In genomic region chr7:77121860-77122681, GRCh38 we compare ENCODE assay signal across 8 cellular contexts. TPM values are rescaled to one million over a fixed set of nuclear protein-coding genes. Genes with fewer than 3 reads are reported as not detected.
DNase-seq lines count a peak whose midpoint lies in the region; ATAC-seq, FAIRE-seq and TF ChIP-seq lines count a peak whose summit lies in the region.
"Not testable (repeated sequence)": the region's sequence is repeated elsewhere in the genome, so short reads cannot be mapped to it uniquely, and the experiment has no call there.

Gene CCDC146 (plus strand): TSS chr7:77122615. CDS start chr7:77167669, 45,054 bp downstream.

- not testable (repeated sequence) for H3K27me3 Mint-ChIP-seq in chondrocyte (ENCODE audit: low read depth)

- FAIRE-seq in keratinocyte (lab: Jason Lieb, UNC) = peak; percentile 73

- H4K20me1 ChIP-seq in keratinocyte (ENCODE audit: control insufficient read depth, extremely low read depth, insufficient read depth, low read length) = not testable (repeated sequence)

- ATAC-seq in HG03442 (IDR thresholded peaks at IDR 0.05; ENCODE audit: unreplicated experiment) = peak; percentile 98

- H3K4me3 ChIP-seq in keratinocyte (ENCODE audit: control insufficient read depth in 2 of 3, extremely low read depth in 1 of 3, insufficient read depth in 2 of 3, low read depth in 1 of 3, low read length in 3 of 3) = peak within 1 kb of the TSS; percentile 57 to 66 (median 66)

- dilution Hi-C loops in keratinocyte (cut with MboI; ENCODE audit: extremely low pct_ligation_motif_present, low sequenced_read_pairs) = not testable (repeated sequence)

- peak within 1 kb of the TSS; percentile 79 for H2AFZ ChIP-seq in keratinocyte (ENCODE audit: control insufficient read depth, low read length)

- not testable (repeated sequence) for H3K4me1 ChIP-seq in keratinocyte (ENCODE audit: control insufficient read depth, extremely low read depth, insufficient read depth, low read length)

- H3K27ac ChIP-seq in keratinocyte (ENCODE audit: control insufficient read depth, insufficient read depth, low read length) = peak within 1 kb of the TSS; percentile 74

- H3K36me3 ChIP-seq in keratinocyte (ENCODE audit: control insufficient read depth in 2 of 2, extremely low read depth in 1 of 2, insufficient read depth in 2 of 2, low read length in 2 of 2) = not testable (repeated sequence)

- not testable (repeated sequence) for H3K36me3 Mint-ChIP-seq in chondrocyte (ENCODE audit: low read depth)

- H3K9me3 Mint-ChIP-seq in chondrocyte (ENCODE audit: low read depth) = not testable (repeated sequence)

- H3K27me3 ChIP-seq in keratinocyte (ENCODE audit: control insufficient read depth, extremely low read depth, insufficient read depth, low read length) = not testable (repeated sequence)

- H3K4me2 ChIP-seq in keratinocyte (ENCODE audit: control insufficient read depth, extremely low read depth, insufficient read depth, low read depth, low read length) = peak within 1 kb of the TSS; percentile 80

- peak; percentile 10 for TF ChIP-seq CTCF in chondrocyte (IDR thresholded peaks at IDR 0.05)
- not testable (repeated sequence) for TF ChIP-seq CTCF in keratinocyte (optimal IDR thresholded peaks at IDR 0.05 in 1 of 3, IDR thresholded peaks at IDR 0.05 in 1 of 3, conservative IDR thresholded peaks at IDR 0.05 in 1 of 3; ENCODE audit: extremely low read depth in 1 of 3, insufficient read depth in 2 of 3, low read length in 3 of 3)

- peak within 1 kb of the TSS; percentile 85 for H3K4me3 Mint-ChIP-seq in chondrocyte (ENCODE audit: unreplicated experiment)

- H3K9me1 ChIP-seq in keratinocyte (ENCODE audit: control insufficient read depth, extremely low read depth, insufficient read depth, low read length) = not testable (repeated sequence)

- peak within 1 kb of the TSS; percentile 80 for H3K27ac Mint-ChIP-seq in chondrocyte (ENCODE audit: unreplicated experiment)

- peak within 1 kb of the TSS; percentile 84 for H3K9ac ChIP-seq in keratinocyte (ENCODE audit: control insufficient read depth, extremely low read depth, insufficient read depth, low read length)

- DNase-seq in AML-193 (lab: John Stamatoyannopoulos, UW) = peak; percentile 98
- DNase-seq in GM19240 (ENCODE audit: insufficient read length, low spot score) = peak; percentile 48
- DNase-seq in NCI-H510A (lab: John Stamatoyannopoulos, UW) = peak; percentile 95
- DNase-seq in activated CD4-positive, alpha-beta T cell treated with anti-CD3 and anti-CD28 coated beads for 1 hour = peak; percentile 91
- peak; percentile 97 for DNase-seq in chondrocyte (ENCODE audit: low spot score)
- peak; percentile 76 for DNase-seq in keratinocyte (ENCODE audit: low read depth, low spot score)
- DNase-seq in stimulated activated CD4-positive, alpha-beta T cell treated with anti-CD3 and anti-CD28 coated beads, Interleukin-12 subunit alpha, Interleukin-12 subunit beta, amount 100 ng/mL, for 48 hours (ENCODE audit: low read depth in 2 of 3, low spot score in 1 of 3) = peak; percentile 89 to 93 (median 91)

- not testable (repeated sequence) for H3K4me1 Mint-ChIP-seq in chondrocyte (ENCODE audit: low read depth)

- not testable (repeated sequence) for H3K9me3 ChIP-seq in keratinocyte (ENCODE audit: control insufficient read depth, low read depth, low read length)

- H3K79me2 ChIP-seq in keratinocyte (ENCODE audit: control insufficient read depth, insufficient read depth, low read length) = not testable (repeated sequence)

RNA-seq across cellular contexts. Expression of gene CCDC146, which starts in this region (rescaled TPM):
- total RNA-seq in chondrocyte = 3.0 to 5.1 TPM (median 3.1 TPM) in 3 replicates
- polyA plus RNA-seq in keratinocyte = 3.0 to 5.7 TPM (median 5.2 TPM) in 3 replicates
- polyA plus RNA-seq in keratinocyte (2011; ENCODE audit: low read depth) = 20.4 TPM
- polyA plus RNA-seq in keratinocyte (2011; cell fraction: cytosol; rRNA removed) = 1.7 and 2.6 TPM in 2 replicates
- polyA plus RNA-seq in keratinocyte (2011; cell fraction: nucleus; rRNA removed) = 19.9 and 20.4 TPM in 2 replicates
- 1.3 and 8.8 TPM in 2 replicates for polyA plus RNA-seq in keratinocyte (2012; ENCODE audit: low replicate concordance)
- polyA minus RNA-seq in keratinocyte = 0.26 to 6.6 TPM (median 2.5 TPM) in 3 replicates
- polyA minus RNA-seq in keratinocyte (2011; cell fraction: cytosol; rRNA and poly(A)+ RNA removed) = not detected
- polyA minus RNA-seq in keratinocyte (2011; cell fraction: nucleus; rRNA and poly(A)+ RNA removed) = 4.2 and 9.8 TPM in 2 replicates

Comparison
In these comparisons a context has a peak if more than half of its experiments do, and no peak if none do; other contexts are left out.
1. Peak in every context shown above with its lines: DNase-seq, ATAC-seq, H3K4me3 ChIP-seq and H3K27ac ChIP-seq.
2. DNase-seq: peak in every context shown above with its lines; median percentile 98 in AML-193; 97 in chondrocyte; 95 in NCI-H510A; 91 in activated CD4-positive, alpha-beta T cell treated with anti-CD3 and anti-CD28 coated beads for 1 hour; 91 in stimulated activated CD4-positive, alpha-beta T cell treated with anti-CD3 and anti-CD28 coated beads, Interleukin-12 subunit alpha, Interleukin-12 subunit beta, amount 100 ng/mL, for 48 hours; 76 in keratinocyte; 48 in GM19240.